12 cellular contexts compared by ENCODE assay signal in the genomic region with DNA sequence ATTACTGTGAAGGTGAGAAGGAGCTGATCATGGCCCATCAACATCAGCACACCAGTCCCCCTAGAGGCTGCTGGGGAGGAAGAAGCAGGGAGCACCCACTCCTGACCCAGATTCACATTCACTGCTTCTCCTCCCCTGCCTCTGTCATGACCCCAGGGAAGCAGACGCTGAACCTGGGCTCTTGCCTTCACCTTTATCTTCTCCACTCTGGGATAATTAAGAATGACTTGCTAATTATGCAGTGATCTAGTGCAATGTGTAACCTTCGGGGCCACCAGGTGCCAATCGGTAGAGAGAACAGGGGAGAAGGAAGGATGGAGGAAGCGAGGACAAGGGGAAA. TPM values are rescaled to one million over a fixed set of nuclear protein-coding genes. Genes with fewer than 3 reads are reported as not detected.
DNase-seq lines count a peak whose midpoint lies in the region; ATAC-seq and TF ChIP-seq lines count a peak whose summit lies in the region.
"Had no signal": no experiment of that assay in that cellular context is flagged by ENCODE, and none has a peak within 500 bp of the region (broad histone marks: within the 10 kb centered on the region; RNA-seq: fewer than 3 reads in every experiment).

No MANE protein-coding gene starts in this region.

- intact Hi-C loops in heart right ventricle (cut with DNase I) (no loop called here), IMR-90 (cut with micrococcal nuclease) (no loop called here), upper lobe of right lung (cut with DNase I) (no loop called here)

- POLR2A ChIA-PET in IMR-90 (lab: Charles Lee; ENCODE audit: unreplicated experiment), result no interaction called here

- TF ChIP-seq CTCF in heart right ventricle (IDR thresholded peaks at IDR 0.05), result no peak
- TF ChIP-seq CTCF in right atrium auricular region (IDR thresholded peaks at IDR 0.05), result no peak
- TF ChIP-seq CTCF in IMR-90 (conservative IDR thresholded peaks at IDR 0.05; ENCODE audit: low read depth, low read length), result no peak
- TF ChIP-seq CTCF in upper lobe of right lung (IDR thresholded peaks at IDR 0.05), result no peak
- no peak for TF ChIP-seq CTCF in omental fat pad (IDR thresholded peaks at IDR 0.05)

- no peak overlapping the region for H2AK5ac ChIP-seq in IMR-90 (ENCODE audit: low read depth, low read length)

- no peak overlapping the region for H3K4ac ChIP-seq in IMR-90 (ENCODE audit: low read depth, low read length)

- no peak overlapping the region for H2BK20ac ChIP-seq in IMR-90 (ENCODE audit: low read depth, low read length)

- peaks cover 0 to 21% (median 0%) of the 10 kb centered on the region in 9 donors for H3K4me1 ChIP-seq in heart right ventricle
- no peaks in the 10 kb centered on the region for H3K4me1 ChIP-seq in right atrium auricular region
- no peaks in the 10 kb centered on the region for H3K4me1 ChIP-seq in IMR-90 (ENCODE audit: control insufficient read depth, insufficient read depth, low read length)
- H3K4me1 ChIP-seq in upper lobe of right lung, result peaks cover 15% of the 10 kb centered on the region
- H3K4me1 ChIP-seq: adrenal gland, BE2C, tibial artery had no signal

- no peaks in the 10 kb centered on the region for H3K27me3 ChIP-seq in heart right ventricle
- H3K27me3 ChIP-seq in right atrium auricular region, result no peaks in the 10 kb centered on the region
- H3K27me3 ChIP-seq in IMR-90 (ENCODE audit: control insufficient read depth, insufficient read depth, low read length), result no peaks in the 10 kb centered on the region
- H3K27me3 ChIP-seq in upper lobe of right lung, result no peaks in the 10 kb centered on the region
- H3K27me3 ChIP-seq: adrenal gland, BE2C, tibial artery had no signal

- H3K4me3 ChIP-seq in heart right ventricle (no peak overlapping the region), right atrium auricular region (no peak overlapping the region), IMR-90 (ENCODE audit: insufficient read depth, low read depth, low read length) (no peak overlapping the region), upper lobe of right lung (no peak overlapping the region)
- H3K4me3 ChIP-seq: adrenal gland, tibial artery had no signal

- no peak overlapping the region for H2BK120ac ChIP-seq in IMR-90 (ENCODE audit: low read depth, low read length)

- H4K8ac ChIP-seq in IMR-90 (ENCODE audit: low read depth in 2 of 2, low read length in 2 of 2), result no peak overlapping the region

- H3K4me2 ChIP-seq in IMR-90 (ENCODE audit: low read depth, low read length), result no peak overlapping the region

- peaks cover 13 to 21% of the 10 kb centered on the region in 2 experiments for H3K79me1 ChIP-seq in IMR-90 (ENCODE audit: low read depth in 1 of 2, low read length in 2 of 2)

- H3K27ac ChIP-seq in heart right ventricle, result peak overlapping the region in 1 of 10 donors; percentile 1
- H3K27ac ChIP-seq in right atrium auricular region, result no peak overlapping the region
- no peak overlapping the region for H3K27ac ChIP-seq in IMR-90 (ENCODE audit: insufficient read depth, low read length)
- H3K27ac ChIP-seq in upper lobe of right lung, result no peak overlapping the region
- H3K27ac ChIP-seq: adrenal gland, tibial artery had no signal

- H4K5ac ChIP-seq in IMR-90 (ENCODE audit: low read depth, low read length), result no peak overlapping the region

- dilution Hi-C loops in IMR-90 (cut with HindIII; ENCODE audit: low sequenced_read_pairs, unreplicated experiment), result no loop called here

- no peak overlapping the region for H3K14ac ChIP-seq in IMR-90 (replicated peaks; ENCODE audit: low read depth, low read length)

- H4K91ac ChIP-seq in IMR-90 (ENCODE audit: insufficient read depth, low read depth, low read length), result no peak overlapping the region

- H4K20me1 ChIP-seq in IMR-90 (ENCODE audit: insufficient read depth, low read length), result peaks cover 10% of the 10 kb centered on the region; the same call in 1 of the 2 replicates

- no peak overlapping the region for H2AFZ ChIP-seq in IMR-90 (replicated peaks; ENCODE audit: low read length, poor library complexity)

- H3K23ac ChIP-seq in IMR-90 (ENCODE audit: low read depth, low read length), result no peak overlapping the region

- no peak for TF ChIP-seq POLR2A in IMR-90 (IDR thresholded peaks at IDR 0.05; ENCODE audit: low read depth, low read length)

- in situ Hi-C loops in IMR-90 (cut with MboI; ENCODE audit: low sequenced_read_pairs), result no loop called here

- 76 to 79% methylated on average over 4 of the region's 4 CpGs for WGBS in heart right ventricle, 2 donors
- WGBS in IMR-90 (ENCODE audit: extremely low coverage in 2 of 2, insufficient read length in 1 of 2), 2 experiments, result 58% methylated on average over 2 of the region's 4 CpGs; no CpG with 5 or more reads in 1 of the 2 experiments

- BruUV-seq in IMR-90 (replicated peaks; lab: Mats Ljungman, UMichigan), result no TSS peak

- no peak overlapping the region for H2BK5ac ChIP-seq in IMR-90 (ENCODE audit: low read depth, low read length, poor library complexity, severe bottlenecking)

- no peak for TF ChIP-seq RAD21 in IMR-90 (IDR thresholded peaks at IDR 0.05; ENCODE audit: low read length)

- CTCF ChIA-PET in IMR-90 (lab: Yijun Ruan, JAX), result no interaction called here

- no peak overlapping the region for H3K9ac ChIP-seq in IMR-90 (ENCODE audit: low read depth, low read length)

- H3K9me3 ChIP-seq in heart right ventricle (no peaks in the 10 kb centered on the region), right atrium auricular region (no peaks in the 10 kb centered on the region), IMR-90 (ENCODE audit: control insufficient read depth, insufficient read depth, low read length) (no peaks in the 10 kb centered on the region), upper lobe of right lung (no peaks in the 10 kb centered on the region)
- H3K9me3 ChIP-seq: adrenal gland, BE2C, tibial artery had no signal

- no peak overlapping the region for H3K56ac ChIP-seq in IMR-90 (ENCODE audit: extremely low read depth, insufficient read depth, low read length)

- no peak overlapping the region for H3K18ac ChIP-seq in IMR-90 (ENCODE audit: low read depth, low read length)

- DNase-seq in heart right ventricle, result no peak
- no peak for DNase-seq in right atrium auricular region (ENCODE audit: low spot score)
- no peak for DNase-seq in IMR-90
- DNase-seq in glomerular visceral epithelial cell (ENCODE audit: extremely low spot score), result peak; percentile 6
- no peak for DNase-seq in upper lobe of right lung
- DNase-seq in NCI-H510A treated with DMSO at 0.1 percent for 48 hours (lab: John Stamatoyannopoulos, UW), result no peak
- no peak for DNase-seq in omental fat pad (ENCODE audit: low spot score)
- no peak for DNase-seq in stimulated activated CD4-positive, alpha-beta T cell treated with anti-CD3 and anti-CD28 coated beads, Interleukin-4, amount 100 ng/mL, for 4 hours
- DNase-seq: BE2C; NK-92 treated with Interleukin-12 subunit alpha and Interleukin-12 subunit beta, amount 100 ng/mL, for 24 hours had no signal

- ATAC-seq in heart right ventricle (peak in 6 of 8 donors; percentile 10 to 80 (median 33)), IMR-90 (ENCODE audit: low read depth) (no peak), upper lobe of right lung (peak; percentile 32), omental fat pad (ENCODE audit: low FRiP score) (no peak)

- no peak overlapping the region for H2AK9ac ChIP-seq in IMR-90 (replicated peaks; ENCODE audit: low read depth, low read length, poor library complexity)

- H3K36me3 ChIP-seq in heart right ventricle (peaks cover 0 to 28% (median 9%) of the 10 kb centered on the region in 9 donors), right atrium auricular region (peaks cover 19% of the 10 kb centered on the region), IMR-90 (ENCODE audit: control insufficient read depth, insufficient read depth, low read length) (peaks cover 23% of the 10 kb centered on the region), upper lobe of right lung (peaks cover 24% of the 10 kb centered on the region)
- H3K36me3 ChIP-seq: adrenal gland had no signal

- no peak overlapping the region for H2BK15ac ChIP-seq in IMR-90 (ENCODE audit: low read depth, low read length)

- no peaks in the 10 kb centered on the region for H3K9me1 ChIP-seq in IMR-90 (ENCODE audit: insufficient read depth, low read length)

TF ChIP-seq in IMR-90, 13 proteins besides CTCF, POLR2A, EP300 and RAD21:
- TF ChIP-seq MAFK (IDR thresholded peaks at IDR 0.05; ENCODE audit: low read depth, low read length) (no peak), NFE2L2 (IDR thresholded peaks at IDR 0.05; ENCODE audit: low read depth, low read length) (peak; percentile 35)

RNA-seq across cellular contexts. Expression of a gene that starts 44.4 kb away (rescaled TPM):
- total RNA-seq in heart right ventricle (1 to 10 TPM in 6 of 10 donors, under 1 TPM in 4; 0.32 to 2.1 (median 1.1) TPM), right atrium auricular region (under 1 TPM; 0.39 to 0.67 TPM), IMR-90 (2012; rRNA removed) (not detected in 2 replicates), upper lobe of right lung (4.6 TPM), omental fat pad (1 to 10 TPM; 1.3 to 4.4 (median 3.3) TPM)
- polyA plus RNA-seq in heart right ventricle (1 to 10 TPM in 1 of 2 donors, under 1 TPM in 1; 0.30 to 2.7 TPM), IMR-90 (2012; rRNA removed) (0.10 TPM in 2 replicates)
- 0.03 and 0.08 TPM in 2 replicates for polyA plus RNA-seq in IMR-90 (2012; cell fraction: cytosol; rRNA removed)
- polyA plus RNA-seq in IMR-90 (2012; cell fraction: nucleus; rRNA removed; ENCODE audit: low replicate concordance), result 0.92 and 1.2 TPM in 2 replicates

Comparison
In these comparisons a context has a peak if more than half of its experiments do, and no peak if none do; other contexts are left out.
1. ATAC-seq: peak in heart right ventricle (6 of 8) and upper lobe of right lung (single experiment); none in IMR-90 (single experiment) and omental fat pad (single experiment).